ENCODE assay signal across 25 cellular contexts in genomic region chr20:59962155-59962554, GRCh38.
"Had no signal": no experiment of that assay in that cellular context is flagged by ENCODE, and none has a peak within 500 bp of the region (broad histone marks: within the 10 kb centered on the region; RNA-seq: fewer than 3 reads in every experiment).

No MANE protein-coding gene starts in this region.

- H3K27me3 Mint-ChIP-seq: activated B cell treated with CpG ODN at 0.5 μM for 24 hours; activated CD4-positive, alpha-beta T cell treated with anti-CD3 and anti-CD28 coated beads, Interleukin-2, amount 10 ng/mL, durations not matched to agents 24 days and 14 days; activated CD8-positive, alpha-beta memory T cell treated with anti-CD3 and anti-CD28 coated beads, Interleukin-2, amount 10 ng/mL, durations not matched to agents 7 days and 5 days; activated naive CD4-positive, alpha-beta T cell treated with anti-CD3 and anti-CD28 coated beads, Interleukin-2, amount 50 U/mL, for 24 hours; activated T-cell treated with anti-CD3 and anti-CD28 coated beads, Interleukin-2, amount 50 U/mL, for 24 hours had no signal

- H3K4me1 Mint-ChIP-seq: activated B cell treated with CpG ODN at 0.5 μM for 24 hours; activated CD4-positive, alpha-beta T cell treated with anti-CD3 and anti-CD28 coated beads, Interleukin-2, amount 10 ng/mL, durations not matched to agents 24 days and 14 days; activated CD8-positive, alpha-beta memory T cell treated with anti-CD3 and anti-CD28 coated beads, Interleukin-2, amount 10 ng/mL, durations not matched to agents 7 days and 5 days; activated naive CD4-positive, alpha-beta T cell treated with anti-CD3 and anti-CD28 coated beads, Interleukin-2, amount 50 U/mL, for 24 hours had no signal

- H3K27ac ChIP-seq: RWPE1 had no signal

- ATAC-seq: activated CD8-positive, alpha-beta memory T cell treated with anti-CD3 and anti-CD28 coated beads, Interleukin-2, amount 10 ng/mL, durations not matched to agents 7 days and 5 days; K562 had no signal

- DNase-seq: activated B cell treated with CpG ODN at 0.5 μM for 24 hours; activated CD4-positive, alpha-beta T cell treated with anti-CD3 and anti-CD28 coated beads for 1 hour; activated CD4-positive, alpha-beta T cell treated with anti-CD3 and anti-CD28 coated beads, Interleukin-2, amount 10 ng/mL, durations not matched to agents 24 days and 14 days; activated CD4-positive, alpha-beta T cell treated with anti-CD3 and anti-CD28 coated beads, Interleukin-2, amount 50 U/mL, for 48 hours; activated CD8-positive, alpha-beta memory T cell treated with anti-CD3 and anti-CD28 coated beads, Interleukin-2, amount 10 ng/mL, durations not matched to agents 7 days and 5 days; activated effector memory CD4-positive, alpha-beta T cell treated with Interleukin-2 at 50 U/mL for 16 hours; activated naive CD4-positive, alpha-beta T cell; activated T-cell treated with anti-CD3 and anti-CD28 coated beads, Interleukin-2, amount 50 U/mL, for 24 hours; aorta; central memory CD4-positive, alpha-beta T cell; Karpas-422; NCI-H1105 treated with DMSO at 0.1 percent for 48 hours; NCI-H146; NCI-H1930; NCI-H2171; NCI-H2227 treated with DMSO at 0.1 percent for 48 hours; NCI-H446 treated with DMSO at 0.1 percent for 48 hours; NCI-H524 treated with DMSO at 0.1 percent for 48 hours; NCI-H774; SHP77 treated with DMSO at 0.1 percent for 48 hours had no signal

- H3K9me3 Mint-ChIP-seq: activated B cell treated with CpG ODN at 0.5 μM for 24 hours; activated CD4-positive, alpha-beta T cell treated with anti-CD3 and anti-CD28 coated beads, Interleukin-2, amount 10 ng/mL, durations not matched to agents 24 days and 14 days; activated naive CD4-positive, alpha-beta T cell treated with anti-CD3 and anti-CD28 coated beads, Interleukin-2, amount 50 U/mL, for 24 hours; activated T-cell treated with anti-CD3 and anti-CD28 coated beads, Interleukin-2, amount 50 U/mL, for 24 hours; activated T-helper 1 cell treated with anti-CD3 and anti-CD28 coated beads, Interleukin-12 subunit alpha, Interleukin-12 subunit beta, Interleukin-2, Interleukin-4 antibody, amounts not matched to agents 30 ng/mL and 10 ng/mL and 1 ng/mL, durations not matched to agents 14 hours and 24 hours and 36 hours; T-helper 1 cell treated with Interleukin-12 subunit alpha and Interleukin-12 subunit beta and Interleukin-4 antibody, amounts not matched to agents 30 μg/mL and 1 μg/mL, for 36 hours had no signal

- H3K4me3 ChIP-seq: K562 had no signal

- H3K36me3 Mint-ChIP-seq: activated CD8-positive, alpha-beta memory T cell treated with anti-CD3 and anti-CD28 coated beads, Interleukin-2, amount 10 ng/mL, durations not matched to agents 7 days and 5 days; activated naive CD4-positive, alpha-beta T cell treated with anti-CD3 and anti-CD28 coated beads, Interleukin-2, amount 50 U/mL, for 24 hours had no signal

- H3K27ac Mint-ChIP-seq: activated B cell treated with CpG ODN at 0.5 μM for 24 hours; activated CD4-positive, alpha-beta T cell treated with anti-CD3 and anti-CD28 coated beads, Interleukin-2, amount 10 ng/mL, durations not matched to agents 24 days and 14 days; activated CD8-positive, alpha-beta memory T cell treated with anti-CD3 and anti-CD28 coated beads, Interleukin-2, amount 10 ng/mL, durations not matched to agents 7 days and 5 days; activated naive CD4-positive, alpha-beta T cell treated with anti-CD3 and anti-CD28 coated beads, Interleukin-2, amount 50 U/mL, for 24 hours; activated T-cell treated with anti-CD3 and anti-CD28 coated beads, Interleukin-2, amount 50 U/mL, for 24 hours; activated T-helper 1 cell treated with anti-CD3 and anti-CD28 coated beads, Interleukin-12 subunit alpha, Interleukin-12 subunit beta, Interleukin-2, Interleukin-4 antibody, amounts not matched to agents 30 ng/mL and 10 ng/mL and 1 ng/mL, durations not matched to agents 14 hours and 24 hours and 36 hours; T-helper 1 cell treated with Interleukin-12 subunit alpha and Interleukin-12 subunit beta and Interleukin-4 antibody, amounts not matched to agents 30 μg/mL and 1 μg/mL, for 36 hours had no signal

- H3K4me3 Mint-ChIP-seq: activated B cell treated with CpG ODN at 0.5 μM for 24 hours; activated CD4-positive, alpha-beta T cell treated with anti-CD3 and anti-CD28 coated beads, Interleukin-2, amount 10 ng/mL, durations not matched to agents 24 days and 14 days; activated CD8-positive, alpha-beta memory T cell treated with anti-CD3 and anti-CD28 coated beads, Interleukin-2, amount 10 ng/mL, durations not matched to agents 7 days and 5 days; activated naive CD4-positive, alpha-beta T cell treated with anti-CD3 and anti-CD28 coated beads, Interleukin-2, amount 50 U/mL, for 24 hours; activated T-cell treated with anti-CD3 and anti-CD28 coated beads, Interleukin-2, amount 50 U/mL, for 24 hours; activated T-helper 1 cell treated with anti-CD3 and anti-CD28 coated beads, Interleukin-12 subunit alpha, Interleukin-12 subunit beta, Interleukin-2, Interleukin-4 antibody, amounts not matched to agents 30 ng/mL and 10 ng/mL and 1 ng/mL, durations not matched to agents 14 hours and 24 hours and 36 hours; T-helper 1 cell treated with Interleukin-12 subunit alpha and Interleukin-12 subunit beta and Interleukin-4 antibody, amounts not matched to agents 30 μg/mL and 1 μg/mL, for 36 hours had no signal
